Comparison of ENCODE assay signal across 2 cellular contexts in genomic region chr13:29021311-29021710, GRCh38.
TF ChIP-seq lines count a peak whose summit lies in the region.

No MANE protein-coding gene starts in this region.

TF ChIP-seq in liver, 16 proteins besides CTCF, POLR2A, EP300 and RAD21 (continued from another document):
- TF ChIP-seq, protein P1, sequence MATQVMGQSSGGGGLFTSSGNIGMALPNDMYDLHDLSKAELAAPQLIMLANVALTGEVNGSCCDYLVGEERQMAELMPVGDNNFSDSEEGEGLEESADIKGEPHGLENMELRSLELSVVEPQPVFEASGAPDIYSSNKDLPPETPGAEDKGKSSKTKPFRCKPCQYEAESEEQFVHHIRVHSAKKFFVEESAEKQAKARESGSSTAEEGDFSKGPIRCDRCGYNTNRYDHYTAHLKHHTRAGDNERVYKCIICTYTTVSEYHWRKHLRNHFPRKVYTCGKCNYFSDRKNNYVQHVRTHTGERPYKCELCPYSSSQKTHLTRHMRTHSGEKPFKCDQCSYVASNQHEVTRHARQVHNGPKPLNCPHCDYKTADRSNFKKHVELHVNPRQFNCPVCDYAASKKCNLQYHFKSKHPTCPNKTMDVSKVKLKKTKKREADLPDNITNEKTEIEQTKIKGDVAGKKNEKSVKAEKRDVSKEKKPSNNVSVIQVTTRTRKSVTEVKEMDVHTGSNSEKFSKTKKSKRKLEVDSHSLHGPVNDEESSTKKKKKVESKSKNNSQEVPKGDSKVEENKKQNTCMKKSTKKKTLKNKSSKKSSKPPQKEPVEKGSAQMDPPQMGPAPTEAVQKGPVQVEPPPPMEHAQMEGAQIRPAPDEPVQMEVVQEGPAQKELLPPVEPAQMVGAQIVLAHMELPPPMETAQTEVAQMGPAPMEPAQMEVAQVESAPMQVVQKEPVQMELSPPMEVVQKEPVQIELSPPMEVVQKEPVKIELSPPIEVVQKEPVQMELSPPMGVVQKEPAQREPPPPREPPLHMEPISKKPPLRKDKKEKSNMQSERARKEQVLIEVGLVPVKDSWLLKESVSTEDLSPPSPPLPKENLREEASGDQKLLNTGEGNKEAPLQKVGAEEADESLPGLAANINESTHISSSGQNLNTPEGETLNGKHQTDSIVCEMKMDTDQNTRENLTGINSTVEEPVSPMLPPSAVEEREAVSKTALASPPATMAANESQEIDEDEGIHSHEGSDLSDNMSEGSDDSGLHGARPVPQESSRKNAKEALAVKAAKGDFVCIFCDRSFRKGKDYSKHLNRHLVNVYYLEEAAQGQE (IDR thresholded peaks at IDR 0.05) = no peak
- TF ChIP-seq GABPA (IDR thresholded peaks at IDR 0.05 in 1 of 2, conservative IDR thresholded peaks at IDR 0.05 in 1 of 2) (no peak), JUND (IDR thresholded peaks at IDR 0.05) (peak in 1 of 2 donors; percentile 18), HNF4A (conservative IDR thresholded peaks at IDR 0.05) (peak; percentile 54 to 86), TAF1 (conservative IDR thresholded peaks at IDR 0.05) (no peak), ZBTB33 (IDR thresholded peaks at IDR 0.05) (no peak), SP1 (IDR thresholded peaks at IDR 0.05) (no peak)
TF ChIP-seq in liver: peak in this region for 3.

TF ChIP-seq in HepG2, 621 proteins besides CTCF, POLR2A, EP300 and RAD21 (continued from another document):
- no peak for TF ChIP-seq ZBTB4 (CRISPR knock-in tag; IDR thresholded peaks at IDR 0.05; ENCODE audit: borderline replicate concordance)
